Comparison of ENCODE assay signal across 10 cellular contexts in genomic region chr16:11667221-11667823, GRCh38. TPM values are rescaled to one million over a fixed set of nuclear protein-coding genes. Genes with fewer than 3 reads are reported as not detected.
DNase-seq lines count a peak whose midpoint lies in the region; ATAC-seq lines count a peak whose summit lies in the region.
"Had no signal": no experiment of that assay in that cellular context is flagged by ENCODE, and none has a peak within 500 bp of the region (broad histone marks: within the 10 kb centered on the region; RNA-seq: fewer than 3 reads in every experiment).

No MANE protein-coding gene starts in this region.

- peak overlapping the region; percentile 66 for H3K27ac Mint-ChIP-seq in activated CD4-positive, alpha-beta memory T cell treated with anti-CD3 and anti-CD28 coated beads for 36 hours
- no peak overlapping the region for H3K27ac Mint-ChIP-seq in memory B cell

- H3K9me3 Mint-ChIP-seq in activated CD4-positive, alpha-beta memory T cell treated with anti-CD3 and anti-CD28 coated beads for 36 hours, result no peaks in the 10 kb centered on the region
- no peaks in the 10 kb centered on the region for H3K9me3 Mint-ChIP-seq in memory B cell

- H3K4me1 ChIP-seq in thymus (ENCODE audit: control insufficient read depth, insufficient read depth, low read length), result peaks cover 65% of the 10 kb centered on the region

- H3K27me3 Mint-ChIP-seq in activated CD4-positive, alpha-beta memory T cell treated with anti-CD3 and anti-CD28 coated beads for 36 hours, result no peaks in the 10 kb centered on the region
- H3K27me3 Mint-ChIP-seq in memory B cell, result no peaks in the 10 kb centered on the region

- no peaks in the 10 kb centered on the region for H3K27me3 ChIP-seq in thymus (ENCODE audit: control insufficient read depth, insufficient read depth)

- peak overlapping the region; percentile 60 for H3K4me3 Mint-ChIP-seq in activated CD4-positive, alpha-beta memory T cell treated with anti-CD3 and anti-CD28 coated beads for 36 hours
- peak overlapping the region; percentile 64 for H3K4me3 Mint-ChIP-seq in memory B cell

- peak overlapping the region; percentile 73 for H3K27ac ChIP-seq in thymus (ENCODE audit: low read depth)
- H3K27ac ChIP-seq: SK-N-MC had no signal

- peaks cover 63% of the 10 kb centered on the region for H3K4me1 Mint-ChIP-seq in activated CD4-positive, alpha-beta memory T cell treated with anti-CD3 and anti-CD28 coated beads for 36 hours (ENCODE audit: low read depth)
- peaks cover 51% of the 10 kb centered on the region for H3K4me1 Mint-ChIP-seq in memory B cell

- DNase-seq in Right ventricle myocardium inferior (ENCODE audit: missing footprints) (peak; percentile 13), left ventricle myocardium superior (no peak), memory B cell (ENCODE audit: low spot score in 2 of 2) (no peak), DMS114 treated with DMSO at 0.1 percent for 48 hours (lab: John Stamatoyannopoulos, UW; ENCODE audit: unreplicated experiment) (no peak), MV-4-11 (lab: John Stamatoyannopoulos, UW) (no peak)
- no peak for DNase-seq in activated CD4-positive, alpha-beta memory T cell treated with anti-CD3 and anti-CD28 coated beads for 36 hours
- DNase-seq in stimulated activated CD4-positive, alpha-beta T cell treated with anti-CD3 and anti-CD28 coated beads, Interleukin-12 subunit alpha, Interleukin-12 subunit beta, amount 100 ng/mL, for 4 hours, result no peak
- DNase-seq: NCI-H1417 treated with DMSO at 0.1 percent for 48 hours had no signal

- ATAC-seq in Right ventricle myocardium inferior (no peak), left ventricle myocardium superior (no peak), memory B cell (ENCODE audit: low read depth) (no peak)

- no peaks in the 10 kb centered on the region for H3K9me3 ChIP-seq in thymus (ENCODE audit: control insufficient read depth)

- 92% methylated on average over 11 of the region's 11 CpGs for WGBS in thymus

- H3K36me3 ChIP-seq in thymus (ENCODE audit: control insufficient read depth, insufficient read depth), result no peaks in the 10 kb centered on the region

- CTCF ChIA-PET in activated CD4-positive, alpha-beta memory T cell treated with anti-CD3 and anti-CD28 coated beads for 36 hours (lab: Charles Lee), result interaction anchor here (0.7 to 1.4 kb wide), 3 partner anchors 135 to 428 kb away, joined by 3 to 4 read pairs (median 3); no protein-coding TSS in a partner anchor

- intact Hi-C loops in Right ventricle myocardium inferior (cut with DNase I), result no loop called here
- intact Hi-C loops in left ventricle myocardium superior (cut with micrococcal nuclease), result no loop called here
- intact Hi-C loops in activated CD4-positive, alpha-beta memory T cell treated with anti-CD3 and anti-CD28 coated beads for 36 hours (cut with micrococcal nuclease), result loop anchor here (10.0 kb wide), 1 partner anchor 703 kb away; no protein-coding TSS in a partner anchor

- peak overlapping the region; percentile 89 for H3K4me3 ChIP-seq in thymus (ENCODE audit: low read length)

- POLR2A ChIA-PET in activated CD4-positive, alpha-beta memory T cell treated with anti-CD3 and anti-CD28 coated beads for 36 hours (lab: Charles Lee), result interaction anchor here (1.3 kb wide), 1 partner anchor 46 kb away, joined by 3 read pairs; no protein-coding TSS in a partner anchor

- no peaks in the 10 kb centered on the region for H3K36me3 Mint-ChIP-seq in activated CD4-positive, alpha-beta memory T cell treated with anti-CD3 and anti-CD28 coated beads for 36 hours
- peaks cover 5% of the 10 kb centered on the region for H3K36me3 Mint-ChIP-seq in memory B cell

RNA-seq across cellular contexts. Expression of gene SNN, which starts 0.9 kb away (rescaled TPM):
- total RNA-seq in Right ventricle myocardium inferior, result 27.7 TPM
- total RNA-seq in left ventricle myocardium superior, result 22.4 TPM
- total RNA-seq in activated CD4-positive, alpha-beta memory T cell treated with anti-CD3 and anti-CD28 coated beads for 36 hours, result 1 to 10 TPM; 9.1 TPM
- 21.6 TPM for polyA plus RNA-seq in thymus
